In genomic region chr10:133129151-133129853, GRCh38 we compare ENCODE assay signal across 16 cellular contexts. TPM values are rescaled to one million over a fixed set of nuclear protein-coding genes. Genes with fewer than 3 reads are reported as not detected.
"Had no signal": no experiment of that assay in that cellular context is flagged by ENCODE, and none has a peak within 500 bp of the region (broad histone marks: within the 10 kb centered on the region; RNA-seq: fewer than 3 reads in every experiment).

No MANE protein-coding gene starts in this region.

- DNase-seq: activated CD4-positive, alpha-beta T cell treated with anti-CD3 and anti-CD28 coated beads, Interleukin-2, amount 10 ng/mL, durations not matched to agents 24 days and 14 days; activated CD4-positive, CD25-positive, alpha-beta regulatory T cell; activated naive CD4-positive, alpha-beta T cell treated with anti-CD3 and anti-CD28 coated beads, Interleukin-2, amount 10 ng/mL, durations not matched to agents 7 days and 5 days; erythroblast; islet precursor cell; nephron progenitor cell; stimulated activated CD4-positive, alpha-beta T cell treated with anti-CD3 and anti-CD28 coated beads, Interleukin-12 subunit alpha, Interleukin-12 subunit beta, amount 100 ng/mL, for 4 hours; stimulated activated CD4-positive, alpha-beta T cell treated with anti-CD3 and anti-CD28 coated beads, Interleukin-2, amount 100 ng/mL, for 24 hours had no signal

- H3K4me3 ChIP-seq: gastroesophageal sphincter, tibial artery had no signal

- H3K27ac ChIP-seq: gastroesophageal sphincter, tibial artery had no signal

- ATAC-seq: gastroesophageal sphincter; stimulated activated effector memory CD8-positive, alpha-beta T cell treated with anti-CD3 and anti-CD28 coated beads, Interleukin-12 subunit alpha, Interleukin-12 subunit beta, amount 100 ng/mL, for 72 hours had no signal

- H3K36me3 ChIP-seq: gastroesophageal sphincter, tibial artery had no signal

- H3K9me3 ChIP-seq: gastroesophageal sphincter, tibial artery had no signal

- H3K4me1 ChIP-seq: gastroesophageal sphincter, tibial artery had no signal

RNA-seq across cellular contexts. Expression of gene KNDC1, which starts 30.7 kb away (rescaled TPM):
- total RNA-seq: osteocyte, subcutaneous adipose tissue had no signal

RNA-seq across cellular contexts. Expression of gene ADGRA1, which starts 41.6 kb away (rescaled TPM):
- total RNA-seq: activated CD4-positive, alpha-beta T cell treated with anti-CD3 and anti-CD28 coated beads, Interleukin-2, amount 10 ng/mL, durations not matched to agents 24 days and 14 days; astrocyte; bronchial epithelial cell; dermis microvascular lymphatic vessel endothelial cell; osteocyte had no signal
